8 cellular contexts compared by ENCODE assay signal in genomic region chr1:36369061-36369470, GRCh38. TPM values are rescaled to one million over a fixed set of nuclear protein-coding genes. Genes with fewer than 3 reads are reported as not detected.
DNase-seq lines count a peak whose midpoint lies in the region; ATAC-seq, FAIRE-seq and TF ChIP-seq lines count a peak whose summit lies in the region.

No MANE protein-coding gene starts in this region.

- H3K4me1 ChIP-seq in GM23338 (ENCODE audit: insufficient read depth), result peaks cover 38% of the 10 kb centered on the region

- H3K4me3 ChIP-seq in GM23338 (no peak overlapping the region), bronchial epithelial cell (ENCODE audit: low read depth, low read length) (no peak overlapping the region)

- peaks cover 11% of the 10 kb centered on the region; the same call in 1 of the 2 replicates for H4K20me1 ChIP-seq in GM23338 (replicated peaks; ENCODE audit: insufficient read depth)

- ATAC-seq in GM23338 (peak; percentile 77), left colon (peak; percentile 56), GM18517 (IDR thresholded peaks at IDR 0.05; ENCODE audit: unreplicated experiment) (no peak)
- ATAC-seq in activated CD4-positive, CD25-positive, alpha-beta regulatory T cell treated with anti-CD3 and anti-CD28 coated beads, Interleukin-2, amount 50 U/mL, for 24 hours, result peak; percentile 38 to 54

- H3F3A ChIP-seq in GM23338 (replicated peaks; ENCODE audit: low read depth), result peaks cover 7% of the 10 kb centered on the region

- peaks cover 4% of the 10 kb centered on the region for H3K27me3 Mint-ChIP-seq in GM23338 (ENCODE audit: insufficient read depth, low read depth, poor library complexity)

- DNase-seq in AG09319 (ENCODE audit: extremely low read depth, low read depth) (no peak), GM23338 (ENCODE audit: low spot score) (peak; percentile 95), NCI-H2227 treated with DMSO at 0.1 percent for 48 hours (lab: John Stamatoyannopoulos, UW) (peak; percentile 74), bronchial epithelial cell (ENCODE audit: low read depth) (peak; percentile 45), left colon (peak; percentile 73 to 93)
- DNase-seq in stimulated activated CD4-positive, alpha-beta T cell treated with anti-CD3 and anti-CD28 coated beads, Interleukin-4, amount 100 ng/mL, for 48 hours (ENCODE audit: low read depth in 2 of 2), result peak; percentile 77 to 89

- peaks cover 69% of the 10 kb centered on the region for H3K79me2 ChIP-seq in GM23338 (replicated peaks; ENCODE audit: insufficient read depth)

- H3K27me3 ChIP-seq in GM23338 (ENCODE audit: insufficient read depth) (no peaks in the 10 kb centered on the region), bronchial epithelial cell (ENCODE audit: control insufficient read depth, insufficient read depth, low read length) (no peaks in the 10 kb centered on the region)

- no peak overlapping the region for H3K27ac ChIP-seq in GM23338 (ENCODE audit: low read depth)

- 0 out of 2 replicates have a peak overlapping the region, but pooled peaks have one; percentile 16 for H3K4me2 ChIP-seq in GM23338

- TF ChIP-seq CTCF in AG09319 (IDR thresholded peaks at IDR 0.05; ENCODE audit: low read depth, low read length) (peak; percentile 89), GM23338 (conservative IDR thresholded peaks at IDR 0.05; ENCODE audit: low read depth in 2 of 2) (peak; percentile 86 to 90), bronchial epithelial cell (IDR thresholded peaks at IDR 0.05; ENCODE audit: insufficient read depth, low read length, severe bottlenecking) (peak; percentile 89)

- FAIRE-seq in bronchial epithelial cell (lab: Jason Lieb, UNC), result no peak

- H2AFZ ChIP-seq in GM23338, result no peak overlapping the region

- H3K36me3 ChIP-seq in GM23338 (ENCODE audit: insufficient read depth) (no peaks in the 10 kb centered on the region; the same call in 1 of the 2 replicates), bronchial epithelial cell (ENCODE audit: control insufficient read depth, insufficient read depth, low read length) (peaks cover 20% of the 10 kb centered on the region)

- no peaks in the 10 kb centered on the region for H3K9me3 Mint-ChIP-seq in GM23338

- intact Hi-C loops in left colon (cut with DNase I, micrococcal nuclease), result no loop called here

- H3K27ac Mint-ChIP-seq in GM23338, result peak overlapping the region; percentile 74

- no peak overlapping the region for H3K4me3 Mint-ChIP-seq in GM23338

- H3K4me1 Mint-ChIP-seq in GM23338, result peaks cover 49% of the 10 kb centered on the region

- H3K36me3 Mint-ChIP-seq in GM23338 (ENCODE audit: low read depth), result 0 out of 3 replicates have a peak, but pooled peaks cover 4% of the 10 kb centered on the region

- no peaks in the 10 kb centered on the region for H3K9me2 ChIP-seq in GM23338 (ENCODE audit: insufficient read depth)

TF ChIP-seq in GM23338, 12 proteins besides CTCF, POLR2A, EP300 and RAD21:
- TF ChIP-seq ZNF331 (CRISPR knock-in tag; IDR thresholded peaks at IDR 0.05; ENCODE audit: low read depth) (no peak), EZH2 (IDR thresholded peaks at IDR 0.05; ENCODE audit: low read depth, unreplicated experiment) (no peak), NANOG (IDR thresholded peaks at IDR 0.05; ENCODE audit: borderline replicate concordance) (no peak)
- TF ChIP-seq, protein P1, sequence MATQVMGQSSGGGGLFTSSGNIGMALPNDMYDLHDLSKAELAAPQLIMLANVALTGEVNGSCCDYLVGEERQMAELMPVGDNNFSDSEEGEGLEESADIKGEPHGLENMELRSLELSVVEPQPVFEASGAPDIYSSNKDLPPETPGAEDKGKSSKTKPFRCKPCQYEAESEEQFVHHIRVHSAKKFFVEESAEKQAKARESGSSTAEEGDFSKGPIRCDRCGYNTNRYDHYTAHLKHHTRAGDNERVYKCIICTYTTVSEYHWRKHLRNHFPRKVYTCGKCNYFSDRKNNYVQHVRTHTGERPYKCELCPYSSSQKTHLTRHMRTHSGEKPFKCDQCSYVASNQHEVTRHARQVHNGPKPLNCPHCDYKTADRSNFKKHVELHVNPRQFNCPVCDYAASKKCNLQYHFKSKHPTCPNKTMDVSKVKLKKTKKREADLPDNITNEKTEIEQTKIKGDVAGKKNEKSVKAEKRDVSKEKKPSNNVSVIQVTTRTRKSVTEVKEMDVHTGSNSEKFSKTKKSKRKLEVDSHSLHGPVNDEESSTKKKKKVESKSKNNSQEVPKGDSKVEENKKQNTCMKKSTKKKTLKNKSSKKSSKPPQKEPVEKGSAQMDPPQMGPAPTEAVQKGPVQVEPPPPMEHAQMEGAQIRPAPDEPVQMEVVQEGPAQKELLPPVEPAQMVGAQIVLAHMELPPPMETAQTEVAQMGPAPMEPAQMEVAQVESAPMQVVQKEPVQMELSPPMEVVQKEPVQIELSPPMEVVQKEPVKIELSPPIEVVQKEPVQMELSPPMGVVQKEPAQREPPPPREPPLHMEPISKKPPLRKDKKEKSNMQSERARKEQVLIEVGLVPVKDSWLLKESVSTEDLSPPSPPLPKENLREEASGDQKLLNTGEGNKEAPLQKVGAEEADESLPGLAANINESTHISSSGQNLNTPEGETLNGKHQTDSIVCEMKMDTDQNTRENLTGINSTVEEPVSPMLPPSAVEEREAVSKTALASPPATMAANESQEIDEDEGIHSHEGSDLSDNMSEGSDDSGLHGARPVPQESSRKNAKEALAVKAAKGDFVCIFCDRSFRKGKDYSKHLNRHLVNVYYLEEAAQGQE (IDR thresholded peaks at IDR 0.05; ENCODE audit: unreplicated experiment), result no peak

RNA-seq across cellular contexts. Expression of gene STK40, which starts 16.7 kb away (rescaled TPM):
- 20.0 and 20.2 TPM in 2 replicates for total RNA-seq in GM23338 (2014; rRNA removed; shearing (Covaris generic))
- polyA plus RNA-seq in GM23338 (2016; fragmentation: Nextera tagmentation; extraction: Ambion mirVana), result 8.1 and 8.5 TPM in 2 replicates
- 9.0 and 12.3 TPM in 2 replicates for total RNA-seq in bronchial epithelial cell
- 10 to 100 TPM; 55.6 to 67.0 TPM for total RNA-seq in left colon

RNA-seq across cellular contexts. Expression of gene LSM10, which starts 28.6 kb away (rescaled TPM):
- 27.5 and 28.6 TPM in 2 replicates for total RNA-seq in GM23338 (2014; rRNA removed; shearing (Covaris generic))
- polyA plus RNA-seq in GM23338 (2016; fragmentation: Nextera tagmentation; extraction: Ambion mirVana), result 96.2 and 98.9 TPM in 2 replicates
- total RNA-seq in bronchial epithelial cell, result 7.6 and 11.5 TPM in 2 replicates
- 10 to 100 TPM; 24.1 to 24.2 TPM for total RNA-seq in left colon

RNA-seq across cellular contexts. Expression of gene EVA1B, which starts 45.6 kb away (rescaled TPM):
- 27.1 and 27.3 TPM in 2 replicates for total RNA-seq in GM23338 (2014; rRNA removed; shearing (Covaris generic))
- 9.2 and 11.5 TPM in 2 replicates for polyA plus RNA-seq in GM23338 (2016; fragmentation: Nextera tagmentation; extraction: Ambion mirVana)
- 17.4 and 20.5 TPM in 2 replicates for total RNA-seq in bronchial epithelial cell
- total RNA-seq in left colon, result 1 to 10 TPM; 2.9 to 8.9 TPM
